Comparison of ENCODE assay signal across 1 cellular context in genomic region chr19:37691881-37692504, GRCh38.
A peak's percentile ranks its signal among the peaks of the same experiment; 100 is the strongest.
TF ChIP-seq lines count a peak whose summit lies in the region.

No MANE protein-coding gene starts in this region.

TF ChIP-seq in HepG2, 621 proteins besides CTCF, POLR2A, EP300 and RAD21 (continued from another document and continues in another):
- TF ChIP-seq ZFP1 (CRISPR knock-in tag; IDR thresholded peaks at IDR 0.05) (peak; percentile 71; the same call in 1 of the 2 replicates), CENPX (CRISPR knock-in tag; IDR thresholded peaks at IDR 0.05) (no peak), ZNF724P (CRISPR knock-in tag; IDR thresholded peaks at IDR 0.05; ENCODE audit: borderline replicate concordance) (no peak), STAT6 (CRISPR knock-in tag; IDR thresholded peaks at IDR 0.05; ENCODE audit: borderline replicate concordance) (peak; percentile 61; the same call in 1 of the 2 replicates), MLLT10 (CRISPR knock-in tag; IDR thresholded peaks at IDR 0.05) (no peak), ZBTB38 (CRISPR knock-in tag; IDR thresholded peaks at IDR 0.05) (peak; percentile 69; the same call in 1 of the 2 replicates), ZNF784 (CRISPR knock-in tag; IDR thresholded peaks at IDR 0.05; ENCODE audit: borderline replicate concordance) (no peak; the same call in 1 of the 2 replicates), ELF4 (CRISPR knock-in tag; IDR thresholded peaks at IDR 0.05; ENCODE audit: borderline replicate concordance) (no peak), TCF12 (IDR thresholded peaks at IDR 0.05) (no peak), TCF12 (CRISPR knock-in tag; IDR thresholded peaks at IDR 0.05) (no peak), KLF11 (CRISPR knock-in tag; IDR thresholded peaks at IDR 0.05) (no peak), ZFP36L2 (CRISPR knock-in tag; IDR thresholded peaks at IDR 0.05) (no peak), ZNF407 (CRISPR knock-in tag; IDR thresholded peaks at IDR 0.05; ENCODE audit: not compliant biosample characterization) (no peak), MTERF4 (CRISPR knock-in tag; IDR thresholded peaks at IDR 0.05) (no peak), ZNF263 (CRISPR knock-in tag; IDR thresholded peaks at IDR 0.05) (peak; percentile 58), ZNF574 (CRISPR knock-in tag; IDR thresholded peaks at IDR 0.05) (peak; percentile 88), ZFP82 (CRISPR knock-in tag; IDR thresholded peaks at IDR 0.05; ENCODE audit: borderline replicate concordance) (0 out of 2 replicates have a peak, but pooled peaks have one; percentile 48), RBAK (CRISPR knock-in tag; IDR thresholded peaks at IDR 0.05) (no peak), HOXA5 (CRISPR knock-in tag; IDR thresholded peaks at IDR 0.05) (no peak; the same call in 1 of the 2 replicates), GMEB2 (CRISPR knock-in tag; IDR thresholded peaks at IDR 0.05; ENCODE audit: low read depth) (peak; percentile 93), RORA (CRISPR knock-in tag; IDR thresholded peaks at IDR 0.05) (no peak), FUBP1 (CRISPR knock-in tag; IDR thresholded peaks at IDR 0.05; ENCODE audit: borderline replicate concordance) (no peak), MLX (CRISPR knock-in tag; IDR thresholded peaks at IDR 0.05) (no peak), HOMEZ (CRISPR knock-in tag; IDR thresholded peaks at IDR 0.05; ENCODE audit: low read depth) (peak; percentile 14; the same call in 1 of the 2 replicates), KLF15 (CRISPR knock-in tag; IDR thresholded peaks at IDR 0.05; ENCODE audit: borderline replicate concordance) (no peak), RFXANK (CRISPR knock-in tag; IDR thresholded peaks at IDR 0.05) (no peak), ZBTB20 (CRISPR knock-in tag; IDR thresholded peaks at IDR 0.05; ENCODE audit: borderline replicate concordance, low read depth) (no peak), BRF2 (CRISPR knock-in tag; IDR thresholded peaks at IDR 0.05) (no peak), ZNF160 (CRISPR knock-in tag; IDR thresholded peaks at IDR 0.05) (no peak), STAG1 (CRISPR knock-in tag; IDR thresholded peaks at IDR 0.05) (peak; percentile 47), ZNF180 (CRISPR knock-in tag; IDR thresholded peaks at IDR 0.05; ENCODE audit: borderline replicate concordance, low read depth) (no peak), ZNF660 (CRISPR knock-in tag; IDR thresholded peaks at IDR 0.05; ENCODE audit: borderline replicate concordance, low read depth) (no peak), ZSCAN31 (CRISPR knock-in tag; IDR thresholded peaks at IDR 0.05; ENCODE audit: low read depth) (peak; percentile 67; the same call in 1 of the 2 replicates), ZNF629 (CRISPR knock-in tag; conservative IDR thresholded peaks at IDR 0.05) (no peak), ESRRA (CRISPR knock-in tag; IDR thresholded peaks at IDR 0.05; ENCODE audit: low read depth) (no peak), SMAD3 (CRISPR knock-in tag; IDR thresholded peaks at IDR 0.05) (peak; percentile 77; the same call in 1 of the 2 replicates)
